10 cellular contexts compared by ENCODE assay signal in the genomic region with DNA sequence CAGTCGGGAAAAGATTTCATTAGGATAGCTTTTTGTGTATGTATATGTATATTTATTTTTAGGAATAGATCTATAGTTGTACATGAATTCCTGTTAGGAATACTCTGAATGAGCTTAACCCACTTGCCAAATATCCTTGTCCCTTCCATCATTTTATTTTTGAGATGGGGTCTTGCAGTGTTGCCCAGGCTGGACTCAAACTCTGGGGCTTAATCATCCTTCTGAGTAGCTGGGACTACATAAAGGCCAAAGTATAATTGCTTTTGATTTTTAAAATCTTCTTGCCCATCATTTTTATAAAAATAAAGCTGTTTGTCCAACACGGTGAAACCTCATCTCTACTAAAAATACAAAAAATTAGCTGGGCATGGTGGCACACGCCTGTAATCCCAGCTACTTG.
"Had no signal": no experiment of that assay in that cellular context is flagged by ENCODE, and none has a peak within 500 bp of the region (broad histone marks: within the 10 kb centered on the region; RNA-seq: fewer than 3 reads in every experiment).

No MANE protein-coding gene starts in this region.

- H2AFZ ChIP-seq: GM23338 had no signal

- H3K9ac ChIP-seq: KMS-11 had no signal

- DNase-seq: H9, HCEC 1CT, HFFc6, IMR-90, KBM-7 had no signal

- H3K27ac ChIP-seq: HL-60, KMS-11 had no signal

- H3K9me3 Mint-ChIP-seq: GM23338, H9, HFFc6 had no signal

- H3K4me3 ChIP-seq: GM23338 had no signal

- H3K27ac Mint-ChIP-seq: GM23338, H9, HFFc6 had no signal

- ATAC-seq: GM23338 had no signal

- H3K4me2 ChIP-seq: GM23338, KMS-11 had no signal

- H3K4me3 Mint-ChIP-seq: GM23338, H9, HFFc6 had no signal

- FAIRE-seq: H1, H54 had no signal
